13 cellular contexts compared by ENCODE assay signal in the genomic region with DNA sequence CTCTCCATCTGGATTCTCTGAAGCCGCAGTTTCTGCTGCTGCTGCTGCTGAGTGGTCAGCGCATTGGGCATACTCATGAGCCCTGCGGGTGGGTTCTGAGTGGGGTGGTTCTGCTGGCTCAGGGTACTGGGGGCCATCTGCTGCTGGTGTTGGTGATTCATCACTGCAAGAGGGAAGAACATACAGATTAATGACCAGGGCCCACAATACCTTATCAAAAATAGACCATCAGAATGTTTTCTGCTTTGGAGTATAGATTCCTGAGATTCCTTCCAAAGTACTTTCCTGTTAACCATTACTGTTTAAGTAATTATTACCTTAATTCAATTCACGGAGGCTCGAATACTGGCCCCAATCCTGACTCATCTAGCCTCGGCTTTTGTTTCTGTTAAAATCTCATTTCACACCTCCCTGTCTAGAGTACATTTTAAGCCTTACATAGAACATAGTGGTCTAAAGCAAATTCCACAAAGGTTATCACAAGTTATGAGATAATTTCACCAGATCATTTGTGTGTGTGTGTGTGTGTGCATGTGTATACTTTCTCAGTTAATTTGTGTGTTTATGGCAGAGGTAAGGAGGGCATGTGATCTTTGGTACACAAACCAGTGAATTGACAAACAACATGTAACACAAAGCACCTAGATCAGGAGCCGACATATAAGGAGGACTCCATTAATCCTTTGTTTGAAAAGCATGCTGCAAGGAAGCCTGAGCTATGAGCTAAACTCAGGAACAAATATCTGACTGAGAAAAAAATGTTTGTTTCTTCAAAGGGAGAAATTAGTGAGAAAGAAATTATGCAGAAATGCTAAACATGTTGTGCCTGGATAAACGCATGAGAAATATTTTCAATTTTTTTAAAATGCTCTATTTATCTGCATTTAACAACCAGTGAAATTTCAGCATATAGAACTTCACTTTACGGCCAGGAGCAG.
A peak's percentile ranks its signal among the peaks of the same experiment; 100 is the strongest.
DNase-seq lines count a peak whose midpoint lies in the region; ATAC-seq and TF ChIP-seq lines count a peak whose summit lies in the region.
"Had no signal": no experiment of that assay in that cellular context is flagged by ENCODE, and none has a peak within 500 bp of the region (broad histone marks: within the 10 kb centered on the region; RNA-seq: fewer than 3 reads in every experiment).

No MANE protein-coding gene starts in this region.

- DNase-seq in ELR (ENCODE audit: low read depth) (peak; percentile 34), RPMI7951 (ENCODE audit: low read depth) (peak; percentile 74), iris pigment epithelial cell (ENCODE audit: low read depth) (peak; percentile 70), sigmoid colon (no peak), amygdala (lab: John Stamatoyannopoulos, UW) (no peak), colonic mucosa (no peak), DMS 273 treated with DMSO at 0.1 percent for 48 hours (lab: John Stamatoyannopoulos, UW) (no peak)
- DNase-seq: activated gamma-delta T cell treated with Interleukin-2 at 50 U/mL for 16 hours, H7, NCI-H2081 treated with DMSO at 0.1 percent for 48 hours, OCI-M1, T-helper 2 cell had no signal

- peaks cover 0 to 18% (median 9%) of the 10 kb centered on the region in 4 donors for H3K36me3 ChIP-seq in sigmoid colon
- no peaks in the 10 kb centered on the region for H3K36me3 ChIP-seq in colonic mucosa

- WGBS in sigmoid colon, 2 donors, result 88 to 93% methylated on average over 9 of the region's 9 CpGs

- H3K4me3 ChIP-seq in sigmoid colon (no peak overlapping the region), colonic mucosa (no peak overlapping the region)

- ATAC-seq in HG03520 (IDR thresholded peaks at IDR 0.05; ENCODE audit: unreplicated experiment), result no peak

- H3K27ac ChIP-seq in sigmoid colon (peak overlapping the region in 3 of 4 donors; percentile 3 to 16 (median 7)), colonic mucosa (no peak overlapping the region)

- intact Hi-C loops in sigmoid colon (cut with DNase I) (no loop called here), colonic mucosa (cut with DNase I) (no loop called here)

- H3K27me3 ChIP-seq in sigmoid colon, result no peaks in the 10 kb centered on the region
- no peaks in the 10 kb centered on the region for H3K27me3 ChIP-seq in colonic mucosa

- TF ChIP-seq CTCF in sigmoid colon (IDR thresholded peaks at IDR 0.05) (no peak), colonic mucosa (IDR thresholded peaks at IDR 0.05) (no peak)

- no peak for TF ChIP-seq EP300 in sigmoid colon (IDR thresholded peaks at IDR 0.05)

- no peak for TF ChIP-seq POLR2A in sigmoid colon (IDR thresholded peaks at IDR 0.05)

- H3K4me1 ChIP-seq in sigmoid colon (peaks cover 0 to 79% (median 64%) of the 10 kb centered on the region in 4 donors), colonic mucosa (no peaks in the 10 kb centered on the region)

- H3K9me3 ChIP-seq in sigmoid colon (no peaks in the 10 kb centered on the region), colonic mucosa (no peaks in the 10 kb centered on the region)

- no peak overlapping the region for H3K9ac ChIP-seq in colonic mucosa (ENCODE audit: low read depth in 2 of 2, low read length in 2 of 2)

Comparison
In these comparisons a context has a peak if more than half of its experiments do, and no peak if none do; other contexts are left out.
1. DNase-seq: peak in ELR (single experiment), RPMI7951 (single experiment) and iris pigment epithelial cell (single experiment); none in sigmoid colon (single experiment), amygdala (0 of 56), colonic mucosa (single experiment) and DMS 273 treated with DMSO at 0.1 percent for 48 hours (single experiment).